25 cellular contexts compared by ENCODE assay signal in the genomic region with DNA sequence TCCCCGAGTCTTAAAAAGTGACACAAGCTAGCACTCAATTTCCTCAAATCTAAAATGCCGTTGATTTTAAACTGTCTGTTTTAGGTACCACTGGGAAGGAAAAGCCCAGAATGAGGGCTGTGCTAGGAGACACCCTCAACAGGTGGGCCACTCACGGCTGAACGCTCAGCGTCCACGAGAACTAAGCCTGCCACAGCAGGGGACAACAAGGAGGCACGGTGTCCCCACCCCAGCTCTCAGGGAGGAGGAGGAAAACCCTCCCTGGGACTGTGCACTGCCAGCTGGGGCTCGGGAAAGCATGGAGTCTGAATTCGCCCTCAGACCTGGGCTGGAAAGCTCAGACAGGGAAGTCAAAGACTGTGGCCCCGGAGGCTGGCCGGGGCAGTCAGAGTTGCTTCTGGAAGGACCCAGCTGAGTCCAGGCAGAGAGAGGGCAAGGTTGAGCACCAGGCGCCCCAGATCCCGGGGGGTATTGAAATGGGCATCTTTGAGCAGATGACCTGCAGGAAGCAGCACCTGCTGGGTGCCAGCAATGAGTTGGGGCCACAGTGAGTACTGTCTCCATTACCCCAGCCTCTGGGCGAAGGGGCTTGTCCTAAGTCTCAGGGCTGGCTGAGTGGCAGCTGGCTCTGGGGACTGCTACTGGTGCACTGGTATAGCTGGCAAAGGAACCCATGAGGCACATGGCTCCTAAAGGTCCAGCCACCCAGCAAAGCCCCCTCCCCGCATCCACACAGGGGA. TPM values are rescaled to one million over a fixed set of nuclear protein-coding genes. Genes with fewer than 3 reads are reported as not detected.
DNase-seq lines count a peak whose midpoint lies in the region; ATAC-seq and TF ChIP-seq lines count a peak whose summit lies in the region.
"Had no signal": no experiment of that assay in that cellular context is flagged by ENCODE, and none has a peak within 500 bp of the region (broad histone marks: within the 10 kb centered on the region; RNA-seq: fewer than 3 reads in every experiment).

No MANE protein-coding gene starts in this region.

- H3K4me2 ChIP-seq in GM23338 = peak overlapping the region; percentile 98

- H3K36me3 Mint-ChIP-seq in GM23338 (ENCODE audit: low read depth) (no peaks in the 10 kb centered on the region; the same call in 2 of the 3 replicates), endodermal cell (ENCODE audit: low read depth) (no peaks in the 10 kb centered on the region), nephron progenitor cell (ENCODE audit: low read depth) (no peaks in the 10 kb centered on the region)
- H3K36me3 Mint-ChIP-seq: CD8-positive, alpha-beta memory T cell had no signal

- peaks cover 20% of the 10 kb centered on the region for H3K27me3 Mint-ChIP-seq in GM23338 (ENCODE audit: insufficient read depth, low read depth, poor library complexity)
- H3K27me3 Mint-ChIP-seq in endodermal cell (ENCODE audit: insufficient read depth) = peaks cover 28% of the 10 kb centered on the region
- peaks cover 68% of the 10 kb centered on the region for H3K27me3 Mint-ChIP-seq in nephron progenitor cell (ENCODE audit: low read depth, poor library complexity)

- H3K9me3 ChIP-seq in HUES64 (ENCODE audit: insufficient read depth, low read depth, low read length) (no peaks in the 10 kb centered on the region), endodermal cell (ENCODE audit: control insufficient read depth, low read length) (no peaks in the 10 kb centered on the region)
- H3K9me3 ChIP-seq: breast epithelium, spleen, stomach, transverse colon had no signal

- TF ChIP-seq CTCF in GM23338 (conservative IDR thresholded peaks at IDR 0.05; ENCODE audit: low read depth in 2 of 2) (no peak), endodermal cell (conservative IDR thresholded peaks at IDR 0.05) (no peak), nephron progenitor cell (IDR thresholded peaks at IDR 0.05) (no peak)

- H3K4me3 Mint-ChIP-seq in GM23338 (peak overlapping the region; percentile 56; the same call in 2 of the 3 replicates), endodermal cell (peak overlapping the region; percentile 64), nephron progenitor cell (peak overlapping the region; percentile 28)
- H3K4me3 Mint-ChIP-seq: activated T-helper 17 cell treated with anti-CD3 and anti-CD28 coated beads, Interleukin-2, amount 50 U/mL, for 72 hours; CD8-positive, alpha-beta memory T cell had no signal

- H3K27ac Mint-ChIP-seq in GM23338 (no peak overlapping the region), endodermal cell (no peak overlapping the region), nephron progenitor cell (no peak overlapping the region)
- H3K27ac Mint-ChIP-seq: activated T-helper 17 cell treated with anti-CD3 and anti-CD28 coated beads, Interleukin-2, amount 50 U/mL, for 72 hours; CD8-positive, alpha-beta memory T cell had no signal

- WGBS in HUES64 = 69% methylated on average over 15 of the region's 15 CpGs
- 73 to 80% methylated on average over 13 to 15 of the region's 15 CpGs for WGBS in endodermal cell (ENCODE audit: insufficient coverage in 1 of 2, insufficient read length in 1 of 2), 2 experiments

- DNase-seq in GM23338 (ENCODE audit: low spot score) = peak; percentile 40
- DNase-seq in endodermal cell = peak; percentile 70
- DNase-seq in nephron progenitor cell = no peak
- DNase-seq in NCI-H2227 treated with DMSO at 0.1 percent for 48 hours (lab: John Stamatoyannopoulos, UW) = no peak
- DNase-seq in activated T-cell treated with anti-CD3 and anti-CD28 coated beads for 4 hours = no peak
- no peak for DNase-seq in NCI-H128 (lab: John Stamatoyannopoulos, UW; ENCODE audit: unreplicated experiment)
- DNase-seq: activated CD4-positive, alpha-beta T cell treated with anti-CD3 and anti-CD28 coated beads for 48 hours; CD8-positive, alpha-beta memory T cell; dermis blood vessel endothelial cell; DND-41; HCEC 1CT; hippocampal formation; NCI-H1417; NCI-H748 treated with DMSO at 0.1 percent for 48 hours; SIG-M5; spleen; stimulated activated CD4-positive, alpha-beta T cell treated with anti-CD3 and anti-CD28 coated beads, Interleukin-4, amount 100 ng/mL, for 24 hours; stomach; transverse colon had no signal

- ATAC-seq in GM23338 = peak; percentile 19
- ATAC-seq: activated T-helper 17 cell treated with anti-CD3 and anti-CD28 coated beads, Interleukin-2, amount 50 U/mL, for 72 hours had no signal

- peak overlapping the region; percentile 83 for H2AFZ ChIP-seq in GM23338

- peak overlapping the region; percentile 86 for H3K4me3 ChIP-seq in GM23338
- peak overlapping the region; percentile 60 for H3K4me3 ChIP-seq in HUES64 (ENCODE audit: low read length)
- H3K4me3 ChIP-seq in endodermal cell (ENCODE audit: low read length) = no peak overlapping the region
- H3K4me3 ChIP-seq: transverse colon had no signal

- H3K27me3 ChIP-seq in GM23338 (ENCODE audit: insufficient read depth) (no peaks in the 10 kb centered on the region), HUES64 (ENCODE audit: insufficient read depth, low read length) (peaks cover 27% of the 10 kb centered on the region), endodermal cell (ENCODE audit: control insufficient read depth, insufficient read depth, low read length, poor library complexity, severe bottlenecking) (peaks cover 6% of the 10 kb centered on the region)

- H3K9ac ChIP-seq in HUES64 (ENCODE audit: low read depth, low read length) = no peak overlapping the region
- no peak overlapping the region for H3K9ac ChIP-seq in endodermal cell (ENCODE audit: extremely low read depth, low read length, poor library complexity, severe bottlenecking)

- H3K9me2 ChIP-seq in GM23338 (ENCODE audit: insufficient read depth) = no peaks in the 10 kb centered on the region

- H3F3A ChIP-seq in GM23338 (replicated peaks; ENCODE audit: low read depth) = no peaks in the 10 kb centered on the region

- peaks cover 8% of the 10 kb centered on the region; the same call in 1 of the 2 replicates for H4K20me1 ChIP-seq in GM23338 (replicated peaks; ENCODE audit: insufficient read depth)

- peaks cover 15% of the 10 kb centered on the region for H3K79me2 ChIP-seq in GM23338 (replicated peaks; ENCODE audit: insufficient read depth)

- H3K4me1 Mint-ChIP-seq in GM23338 (peaks cover 29% of the 10 kb centered on the region), endodermal cell (peaks cover 17% of the 10 kb centered on the region), nephron progenitor cell (peaks cover 39% of the 10 kb centered on the region)
- H3K4me1 Mint-ChIP-seq: activated T-helper 17 cell treated with anti-CD3 and anti-CD28 coated beads, Interleukin-2, amount 50 U/mL, for 72 hours; CD8-positive, alpha-beta memory T cell had no signal

- H3K4me1 ChIP-seq in GM23338 (ENCODE audit: insufficient read depth) = peaks cover 17% of the 10 kb centered on the region
- peaks cover 22% of the 10 kb centered on the region; the same call in 1 of the 2 replicates for H3K4me1 ChIP-seq in HUES64 (ENCODE audit: insufficient read depth, low read length)
- no peaks in the 10 kb centered on the region for H3K4me1 ChIP-seq in endodermal cell (ENCODE audit: control insufficient read depth, insufficient read depth, low read length)
- H3K4me1 ChIP-seq: breast epithelium, transverse colon had no signal

- no peaks in the 10 kb centered on the region for H3K9me3 Mint-ChIP-seq in GM23338
- H3K9me3 Mint-ChIP-seq in endodermal cell = no peaks in the 10 kb centered on the region
- H3K9me3 Mint-ChIP-seq in nephron progenitor cell = no peaks in the 10 kb centered on the region
- H3K9me3 Mint-ChIP-seq: activated T-helper 17 cell treated with anti-CD3 and anti-CD28 coated beads, Interleukin-2, amount 50 U/mL, for 72 hours; CD8-positive, alpha-beta memory T cell had no signal

- H3K36me3 ChIP-seq in GM23338 (ENCODE audit: insufficient read depth) (no peaks in the 10 kb centered on the region), HUES64 (ENCODE audit: insufficient read depth, low read length) (no peaks in the 10 kb centered on the region), endodermal cell (ENCODE audit: control insufficient read depth, insufficient read depth, low read length) (peaks cover 9% of the 10 kb centered on the region)
- H3K36me3 ChIP-seq: breast epithelium, spleen, stomach, transverse colon had no signal

- H3K27ac ChIP-seq in GM23338 (ENCODE audit: low read depth) (no peak overlapping the region), HUES64 (ENCODE audit: low read depth, low read length) (no peak overlapping the region), endodermal cell (ENCODE audit: low read depth, low read length) (no peak overlapping the region)
- H3K27ac ChIP-seq: spleen, transverse colon had no signal

TF ChIP-seq in GM23338, 12 proteins besides CTCF, POLR2A, EP300 and RAD21 (continues in another document):
- TF ChIP-seq NANOG (IDR thresholded peaks at IDR 0.05; ENCODE audit: borderline replicate concordance) (no peak), CREB1 (CRISPR knock-in tag; IDR thresholded peaks at IDR 0.05; ENCODE audit: low read depth) (no peak)
- TF ChIP-seq, protein P1, sequence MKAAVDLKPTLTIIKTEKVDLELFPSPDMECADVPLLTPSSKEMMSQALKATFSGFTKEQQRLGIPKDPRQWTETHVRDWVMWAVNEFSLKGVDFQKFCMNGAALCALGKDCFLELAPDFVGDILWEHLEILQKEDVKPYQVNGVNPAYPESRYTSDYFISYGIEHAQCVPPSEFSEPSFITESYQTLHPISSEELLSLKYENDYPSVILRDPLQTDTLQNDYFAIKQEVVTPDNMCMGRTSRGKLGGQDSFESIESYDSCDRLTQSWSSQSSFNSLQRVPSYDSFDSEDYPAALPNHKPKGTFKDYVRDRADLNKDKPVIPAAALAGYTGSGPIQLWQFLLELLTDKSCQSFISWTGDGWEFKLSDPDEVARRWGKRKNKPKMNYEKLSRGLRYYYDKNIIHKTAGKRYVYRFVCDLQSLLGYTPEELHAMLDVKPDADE (IDR thresholded peaks at IDR 0.05) = no peak

RNA-seq across cellular contexts. Expression of a gene that starts 0.8 kb away (rescaled TPM):
- total RNA-seq in GM23338 (2014; rRNA removed; shearing (Covaris generic)) = 37.3 and 43.1 TPM in 2 replicates
- polyA plus RNA-seq in GM23338 (2016; fragmentation: Nextera tagmentation; extraction: Ambion mirVana) = 24.6 and 29.9 TPM in 2 replicates
- polyA plus RNA-seq in HUES64 (2013, experiment 1 of 2) = 9.1 TPM
- 9.4 TPM for polyA plus RNA-seq in HUES64 (2013, experiment 2 of 2)
- total RNA-seq in endodermal cell = 10 to 100 TPM; 23.9 to 33.6 TPM
- polyA plus RNA-seq in endodermal cell (2013, experiment 1 of 2) = 6.2 TPM
- polyA plus RNA-seq in endodermal cell (2013, experiment 2 of 2) = 7.2 TPM
- total RNA-seq: activated T-helper 17 cell treated with anti-CD3 and anti-CD28 coated beads, Interleukin-2, amount 50 U/mL, for 72 hours; CD8-positive, alpha-beta memory T cell; dermis blood vessel endothelial cell; OCI-LY7; T-helper 1 cell treated with Interleukin-12 subunit alpha and Interleukin-12 subunit beta and Interleukin-4 antibody, amounts not matched to agents 30 ng/mL and 1 ng/mL, for 36 hours had no signal
- polyA plus RNA-seq: CD8-positive, alpha-beta memory T cell had no signal

RNA-seq across cellular contexts. Expression of a gene that starts 11.6 kb away (rescaled TPM):
- total RNA-seq in GM23338 (2014; rRNA removed; shearing (Covaris generic)) = 2.6 and 2.7 TPM in 2 replicates
- 0.82 and 0.83 TPM in 2 replicates for polyA plus RNA-seq in GM23338 (2016; fragmentation: Nextera tagmentation; extraction: Ambion mirVana)
- polyA plus RNA-seq in HUES64 (2013, experiment 1 of 2) = 0.35 TPM
- polyA plus RNA-seq in HUES64 (2013, experiment 2 of 2) = 0.70 TPM
- total RNA-seq in endodermal cell = 1 to 10 TPM; 3.7 to 8.1 TPM
- 0.82 TPM for polyA plus RNA-seq in endodermal cell (2013, experiment 1 of 2)
- 1.2 TPM for polyA plus RNA-seq in endodermal cell (2013, experiment 2 of 2)
- total RNA-seq: activated T-helper 17 cell treated with anti-CD3 and anti-CD28 coated beads, Interleukin-2, amount 50 U/mL, for 72 hours; CD8-positive, alpha-beta memory T cell; dermis blood vessel endothelial cell; kidney epithelial cell; OCI-LY7; T-helper 1 cell treated with Interleukin-12 subunit alpha and Interleukin-12 subunit beta and Interleukin-4 antibody, amounts not matched to agents 30 ng/mL and 1 ng/mL, for 36 hours had no signal
- polyA plus RNA-seq: CD8-positive, alpha-beta memory T cell had no signal

Comparison
In these comparisons a context has a peak if more than half of its experiments do, and no peak if none do; other contexts are left out.
1. DNase-seq: peak in GM23338 (single experiment) and endodermal cell (single experiment); none in nephron progenitor cell (single experiment), NCI-H2227 treated with DMSO at 0.1 percent for 48 hours (single experiment), activated T-cell treated with anti-CD3 and anti-CD28 coated beads for 4 hours (single experiment) and NCI-H128 (single experiment).
2. Peak in every context shown above with its lines, with median percentiles within 50 percentile points of each other: H3K4me3 Mint-ChIP-seq.